Comparison of ENCODE assay signal across 7 cellular contexts in the genomic region with DNA sequence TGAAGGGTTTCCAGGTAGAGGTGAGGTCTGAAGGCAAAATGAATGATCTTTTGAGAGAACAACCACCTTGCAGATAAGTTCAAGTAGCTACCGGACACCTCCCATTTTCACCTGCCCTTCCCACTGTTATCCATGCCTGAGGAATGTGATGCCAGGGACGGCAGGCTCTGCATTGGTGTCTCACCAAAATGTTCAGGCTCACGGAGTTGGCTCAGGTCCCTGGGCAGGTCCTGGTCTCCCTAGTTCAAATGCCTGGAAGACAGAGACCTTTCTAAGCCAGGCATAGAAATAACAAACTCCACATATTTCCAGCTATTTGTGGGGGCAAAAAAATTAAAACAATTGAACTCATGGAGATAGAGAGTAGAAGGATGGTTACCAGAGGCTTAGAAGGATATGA. TPM values are rescaled to one million over a fixed set of nuclear protein-coding genes. Genes with fewer than 3 reads are reported as not detected.
"Had no signal": no experiment of that assay in that cellular context is flagged by ENCODE, and none has a peak within 500 bp of the region (broad histone marks: within the 10 kb centered on the region; RNA-seq: fewer than 3 reads in every experiment).

No MANE protein-coding gene starts in this region.

- DNase-seq: GM23248, GOT3, H7, HFFc6 had no signal

RNA-seq across cellular contexts. Expression of gene TMEM63C, which starts 36.0 kb away (rescaled TPM):
- total RNA-seq: GM23248, HT1080 had no signal

RNA-seq across cellular contexts. Expression of gene NGB, which starts 53.5 kb away (rescaled TPM):
- total RNA-seq: GM23248, H4, HepG2, HFFc6, HT1080 had no signal
